Comparison of ENCODE assay signal across 8 cellular contexts in the genomic region with DNA sequence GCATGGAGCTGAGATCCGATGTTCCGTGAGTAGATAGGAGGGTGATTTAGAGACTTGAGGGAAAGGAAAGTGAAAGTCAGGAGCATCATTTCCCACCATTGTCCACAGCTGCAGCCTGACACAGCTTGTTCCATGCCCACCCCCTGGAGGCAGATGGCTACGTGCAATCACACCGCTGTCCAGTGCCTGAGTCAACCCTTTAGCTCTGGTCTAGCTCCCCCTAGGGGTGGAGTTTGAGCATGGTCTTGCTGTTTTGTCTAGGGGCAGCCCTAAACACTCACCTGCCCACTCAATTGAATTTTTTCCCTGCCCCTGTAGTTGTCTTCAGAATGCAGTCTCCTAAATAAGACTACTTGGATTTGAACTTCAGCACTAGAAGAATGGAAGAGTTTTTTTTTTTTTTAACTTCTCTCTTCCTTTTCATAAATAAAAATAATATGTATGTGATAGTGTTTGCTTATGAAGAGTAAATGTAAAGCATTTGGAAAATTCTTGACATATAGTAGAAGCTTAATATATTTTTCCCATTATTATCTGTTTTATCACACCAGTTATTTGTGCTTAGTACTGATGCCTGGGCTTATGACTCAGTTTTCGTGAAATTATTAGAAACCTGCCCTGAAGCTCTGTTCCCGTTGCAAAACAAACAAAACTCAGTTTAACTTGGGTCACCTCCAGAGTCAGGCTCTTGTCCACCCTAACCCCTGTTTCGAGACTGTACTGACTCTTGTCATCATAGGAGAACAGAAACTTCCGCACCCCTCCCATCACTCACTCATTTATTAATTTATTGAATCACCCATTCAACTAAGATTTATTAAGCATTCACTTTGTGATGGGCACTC.
A peak's percentile ranks its signal among the peaks of the same experiment; 100 is the strongest.
DNase-seq lines count a peak whose midpoint lies in the region; FAIRE-seq and TF ChIP-seq lines count a peak whose summit lies in the region.

No MANE protein-coding gene starts in this region.

- no TSS peak for BruUV-seq in endothelial cell of umbilical vein (replicated peaks; lab: Mats Ljungman, UMichigan)

- dilution Hi-C loops in endothelial cell of umbilical vein (cut with MboI; ENCODE audit: extremely low pct_ligation_motif_present, low sequenced_read_pairs) = no loop called here

- H3K27ac ChIP-seq in SJCRH30 = no peak overlapping the region
- H3K27ac ChIP-seq in endothelial cell of umbilical vein (ENCODE audit: insufficient read depth, low read depth, low read length) = no peak overlapping the region

- no peaks in the 10 kb centered on the region for H3K27me3 Mint-ChIP-seq in activated T-cell treated with anti-CD3 and anti-CD28 coated beads, Interleukin-2, amount 50 U/mL, for 24 hours
- no peaks in the 10 kb centered on the region for H3K27me3 Mint-ChIP-seq in mesothelial cell of epicardium (ENCODE audit: low read depth)

- no peak overlapping the region for H3K27ac Mint-ChIP-seq in activated T-cell treated with anti-CD3 and anti-CD28 coated beads, Interleukin-2, amount 50 U/mL, for 24 hours
- H3K27ac Mint-ChIP-seq in mesothelial cell of epicardium = no peak overlapping the region

- POLR2A ChIA-PET in endothelial cell of umbilical vein (lab: Charles Lee) = interaction anchor here (1.1 kb wide), 1 partner anchor 605 kb away, joined by 5 read pairs; no protein-coding TSS in a partner anchor

- H3K36me3 Mint-ChIP-seq in activated T-cell treated with anti-CD3 and anti-CD28 coated beads, Interleukin-2, amount 50 U/mL, for 24 hours (ENCODE audit: low read depth) = no peaks in the 10 kb centered on the region
- no peaks in the 10 kb centered on the region for H3K36me3 Mint-ChIP-seq in mesothelial cell of epicardium

- no peak for TF ChIP-seq POLR2A in endothelial cell of umbilical vein (IDR thresholded peaks at IDR 0.05; ENCODE audit: low read depth, low read length)

- H4K20me1 ChIP-seq in endothelial cell of umbilical vein (replicated peaks; ENCODE audit: control insufficient read depth, extremely low read depth, insufficient read depth, low read length) = no peaks in the 10 kb centered on the region

- intact Hi-C loops in endothelial cell of umbilical vein (cut with micrococcal nuclease) = loop anchor here (1.0 kb wide), 5 partner anchors 214 to 762 kb away; no protein-coding TSS in a partner anchor

- no peaks in the 10 kb centered on the region for H3K9me1 ChIP-seq in endothelial cell of umbilical vein (replicated peaks; ENCODE audit: control insufficient read depth, extremely low read depth, insufficient read depth, low read length)

- TF ChIP-seq CTCF in endothelial cell of umbilical vein (IDR thresholded peaks at IDR 0.05; ENCODE audit: extremely low read depth in 1 of 2, insufficient read depth in 1 of 2, low read depth in 1 of 2, low read length in 2 of 2) (peak; percentile 96 to 98), mesothelial cell of epicardium (IDR thresholded peaks at IDR 0.05; ENCODE audit: unreplicated experiment) (peak; percentile 56)

- H3K9ac ChIP-seq in endothelial cell of umbilical vein (replicated peaks; ENCODE audit: extremely low read depth, insufficient read depth, low read length) = no peak overlapping the region

- no peaks in the 10 kb centered on the region for H3K4me1 Mint-ChIP-seq in activated T-cell treated with anti-CD3 and anti-CD28 coated beads, Interleukin-2, amount 50 U/mL, for 24 hours (ENCODE audit: low read depth)
- peaks cover 26% of the 10 kb centered on the region for H3K4me1 Mint-ChIP-seq in mesothelial cell of epicardium

- H3K4me2 ChIP-seq in endothelial cell of umbilical vein (ENCODE audit: insufficient read depth, low read length) = peak overlapping the region; percentile 33

- no peaks in the 10 kb centered on the region for H3K79me2 ChIP-seq in endothelial cell of umbilical vein (ENCODE audit: control insufficient read depth, insufficient read depth, low read length)

- FAIRE-seq in endothelial cell of umbilical vein (lab: Jason Lieb, UNC) = peak; percentile 86

- H3K9me3 Mint-ChIP-seq in activated T-cell treated with anti-CD3 and anti-CD28 coated beads, Interleukin-2, amount 50 U/mL, for 24 hours = no peaks in the 10 kb centered on the region
- H3K9me3 Mint-ChIP-seq in mesothelial cell of epicardium = no peaks in the 10 kb centered on the region

- H3K27me3 ChIP-seq in SJCRH30 (no peaks in the 10 kb centered on the region), endothelial cell of umbilical vein (ENCODE audit: control insufficient read depth in 2 of 2, insufficient read depth in 2 of 2, low read length in 2 of 2) (peaks cover 0 to 2% of the 10 kb centered on the region in 2 experiments)

- no peak overlapping the region for H3K4me3 Mint-ChIP-seq in activated T-cell treated with anti-CD3 and anti-CD28 coated beads, Interleukin-2, amount 50 U/mL, for 24 hours
- no peak overlapping the region for H3K4me3 Mint-ChIP-seq in mesothelial cell of epicardium

- CTCF ChIA-PET in endothelial cell of umbilical vein (lab: Charles Lee) = interaction anchor here (0.6 to 2.9 kb wide), 36 partner anchors 9 to 1089 kb away, joined by 3 to 157 read pairs (median 4); no protein-coding TSS in a partner anchor

- H2AFZ ChIP-seq in endothelial cell of umbilical vein (ENCODE audit: low read depth, low read length) = peak overlapping the region; percentile 47

- H3K36me3 ChIP-seq in SJCRH30 (no peaks in the 10 kb centered on the region), endothelial cell of umbilical vein (ENCODE audit: control insufficient read depth in 2 of 2, extremely low read depth in 1 of 2, insufficient read depth in 2 of 2, low read length in 2 of 2) (no peaks in the 10 kb centered on the region)

- peak; percentile 16 for DNase-seq in activated T-cell treated with anti-CD3 and anti-CD28 coated beads for 48 hours (ENCODE audit: low read depth)
- no peak for DNase-seq in activated T-cell treated with anti-CD3 and anti-CD28 coated beads, Interleukin-2, amount 50 U/mL, for 24 hours
- DNase-seq in H4 (ENCODE audit: low spot score) = peak; percentile 14
- peak; percentile 96 for DNase-seq in M059J (ENCODE audit: low read depth)
- peak; percentile 86 to 94 for DNase-seq in SJCRH30
- peak; percentile 90 for DNase-seq in endothelial cell of umbilical vein (ENCODE audit: low read depth, low spot score)
- peak in 1 of 2 experiments; percentile 48 for DNase-seq in mesothelial cell of epicardium (ENCODE audit: low spot score in 2 of 2, unreplicated experiment in 2 of 2)
- no peak for DNase-seq in OCI-M2 (lab: John Stamatoyannopoulos, UW; ENCODE audit: unreplicated experiment)

- no peak overlapping the region for H3K4me3 ChIP-seq in SJCRH30
- peak overlapping the region in 1 of 3 experiments; percentile 32 for H3K4me3 ChIP-seq in endothelial cell of umbilical vein (replicated peaks in 1 of 3; ENCODE audit: insufficient read depth in 1 of 3, low read depth in 1 of 3, low read length in 3 of 3)

- no peaks in the 10 kb centered on the region for H3K9me3 ChIP-seq in SJCRH30 (replicated peaks)
- H3K9me3 ChIP-seq in endothelial cell of umbilical vein (replicated peaks; ENCODE audit: control insufficient read depth, insufficient read depth, low read length) = no peaks in the 10 kb centered on the region

- 0 out of 2 replicates have a peak, but pooled peaks cover 2% of the 10 kb centered on the region for H3K4me1 ChIP-seq in SJCRH30
- H3K4me1 ChIP-seq in endothelial cell of umbilical vein (ENCODE audit: control insufficient read depth, extremely low read depth, insufficient read depth, low read length) = peaks cover 2% of the 10 kb centered on the region

TF ChIP-seq in endothelial cell of umbilical vein, 7 proteins besides CTCF, POLR2A, EP300 and RAD21:
- TF ChIP-seq, protein P1, sequence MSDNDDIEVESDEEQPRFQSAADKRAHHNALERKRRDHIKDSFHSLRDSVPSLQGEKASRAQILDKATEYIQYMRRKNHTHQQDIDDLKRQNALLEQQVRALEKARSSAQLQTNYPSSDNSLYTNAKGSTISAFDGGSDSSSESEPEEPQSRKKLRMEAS (IDR thresholded peaks at IDR 0.05; ENCODE audit: insufficient read depth, insufficient read length) = peak; percentile 25
- no peak for TF ChIP-seq EZH2 (IDR thresholded peaks at IDR 0.05; ENCODE audit: borderline replicate concordance, low read depth, low read length, severe bottlenecking)
- peak; percentile 3 for TF ChIP-seq JUN (IDR thresholded peaks at IDR 0.05; ENCODE audit: borderline replicate concordance, insufficient read depth, insufficient read length, low read depth)

Comparison
In these comparisons a context has a peak if more than half of its experiments do, and no peak if none do; other contexts are left out.
1. DNase-seq: peak in activated T-cell treated with anti-CD3 and anti-CD28 coated beads for 48 hours (single experiment), H4 (single experiment), M059J (single experiment), SJCRH30 (2 of 2) and endothelial cell of umbilical vein (single experiment); none in activated T-cell treated with anti-CD3 and anti-CD28 coated beads, Interleukin-2, amount 50 U/mL, for 24 hours (single experiment) and OCI-M2 (single experiment).